ENCODE assay signal across 16 cellular contexts in genomic region chr20:3543901-3544507, GRCh38.
DNase-seq lines count a peak whose midpoint lies in the region; ATAC-seq lines count a peak whose summit lies in the region.
"Had no signal": no experiment of that assay in that cellular context is flagged by ENCODE, and none has a peak within 500 bp of the region (broad histone marks: within the 10 kb centered on the region; RNA-seq: fewer than 3 reads in every experiment).

No MANE protein-coding gene starts in this region.

- H3K27ac Mint-ChIP-seq in immature natural killer cell = no peak overlapping the region
- H3K27ac Mint-ChIP-seq: activated CD8-positive, alpha-beta T cell treated with anti-CD3 and anti-CD28 coated beads for 36 hours; activated T-cell treated with anti-CD3 and anti-CD28 coated beads, Interleukin-2, amount 50 U/mL, for 72 hours; CD14-positive monocyte; IgD-negative memory B cell had no signal

- no peak overlapping the region for H3K4me3 Mint-ChIP-seq in immature natural killer cell
- H3K4me3 Mint-ChIP-seq: activated CD8-positive, alpha-beta T cell treated with anti-CD3 and anti-CD28 coated beads for 36 hours; activated T-cell treated with anti-CD3 and anti-CD28 coated beads, Interleukin-2, amount 50 U/mL, for 72 hours; CD14-positive monocyte; IgD-negative memory B cell had no signal

- H3K9me3 Mint-ChIP-seq in immature natural killer cell = no peaks in the 10 kb centered on the region
- H3K9me3 Mint-ChIP-seq: activated CD8-positive, alpha-beta T cell treated with anti-CD3 and anti-CD28 coated beads for 36 hours; activated T-cell treated with anti-CD3 and anti-CD28 coated beads, Interleukin-2, amount 50 U/mL, for 72 hours; CD14-positive monocyte; IgD-negative memory B cell had no signal

- peaks cover 14 to 21% (median 14%) of the 10 kb centered on the region in 3 donors for H3K36me3 Mint-ChIP-seq in immature natural killer cell

- H3K4me1 Mint-ChIP-seq in immature natural killer cell = no peaks in the 10 kb centered on the region
- H3K4me1 Mint-ChIP-seq: IgD-negative memory B cell had no signal

- no peaks in the 10 kb centered on the region for H3K27me3 Mint-ChIP-seq in immature natural killer cell (ENCODE audit: low read depth in 3 of 3)
- H3K27me3 Mint-ChIP-seq: activated CD8-positive, alpha-beta T cell treated with anti-CD3 and anti-CD28 coated beads for 36 hours; IgD-negative memory B cell had no signal

- DNase-seq in HT1080 (ENCODE audit: low read depth) (peak; percentile 31), astrocyte of the hippocampus (ENCODE audit: low read depth, low spot score) (peak; percentile 95), iris pigment epithelial cell (ENCODE audit: low read depth) (peak; percentile 86), NCI-H1930 (lab: John Stamatoyannopoulos, UW) (no peak), immature natural killer cell (no peak)
- no peak for DNase-seq in effector CD4-positive, alpha-beta T cell
- DNase-seq: activated CD8-positive, alpha-beta T cell treated with anti-CD3 and anti-CD28 coated beads for 36 hours; activated T-cell treated with anti-CD3 and anti-CD28 coated beads, Interleukin-2, amount 50 U/mL, for 72 hours; midbrain; NCI-H2107; NCI-H69; thyroid gland had no signal

- no peak for ATAC-seq in HG02571 (IDR thresholded peaks at IDR 0.05; ENCODE audit: unreplicated experiment)
- ATAC-seq: activated CD8-positive, alpha-beta T cell treated with anti-CD3 and anti-CD28 coated beads for 36 hours; activated T-cell treated with anti-CD3 and anti-CD28 coated beads, Interleukin-2, amount 50 U/mL, for 72 hours; Panc1 had no signal

Comparison
In these comparisons a context has a peak if more than half of its experiments do, and no peak if none do; other contexts are left out.
1. DNase-seq: peak in HT1080 (single experiment), astrocyte of the hippocampus (single experiment) and iris pigment epithelial cell (single experiment); none in NCI-H1930 (0 of 2), immature natural killer cell (0 of 3) and effector CD4-positive, alpha-beta T cell (single experiment).